Comparison of ENCODE assay signal across 8 cellular contexts in genomic region chr2:170361359-170361936, GRCh38.
DNase-seq lines count a peak whose midpoint lies in the region; ATAC-seq, FAIRE-seq and TF ChIP-seq lines count a peak whose summit lies in the region.

No MANE protein-coding gene starts in this region.

- H4K91ac ChIP-seq in neuronal stem cell (ENCODE audit: low read depth, low read length, poor library complexity): no peak overlapping the region

- H3K18ac ChIP-seq in neuronal stem cell (ENCODE audit: low read length): peak overlapping the region; percentile 83

- H3K23ac ChIP-seq in neuronal stem cell (ENCODE audit: low read depth, low read length, poor library complexity): no peak overlapping the region

- H2BK12ac ChIP-seq in neuronal stem cell (ENCODE audit: low read length): no peak overlapping the region

- peaks cover 0 to 13% (median 0%) of the 10 kb centered on the region in 3 experiments for H3K27me3 ChIP-seq in neuronal stem cell (ENCODE audit: control insufficient read depth in 3 of 3, insufficient read depth in 3 of 3, low read depth in 1 of 3, low read length in 3 of 3)

- peak overlapping the region; percentile 93 for H2BK120ac ChIP-seq in neuronal stem cell (ENCODE audit: low read depth, low read length)

- H3K4me3 Mint-ChIP-seq in Calu3 (ENCODE audit: low read depth, unreplicated experiment): no peak overlapping the region
- peak overlapping the region; percentile 45 for H3K4me3 Mint-ChIP-seq in activated CD8-positive, alpha-beta memory T cell treated with anti-CD3 and anti-CD28 coated beads, Interleukin-2, amount 10 ng/mL, durations not matched to agents 7 days and 5 days

- no peak overlapping the region for H3K27ac Mint-ChIP-seq in Calu3 (ENCODE audit: unreplicated experiment)
- peak overlapping the region; percentile 69 for H3K27ac Mint-ChIP-seq in activated CD8-positive, alpha-beta memory T cell treated with anti-CD3 and anti-CD28 coated beads, Interleukin-2, amount 10 ng/mL, durations not matched to agents 7 days and 5 days

- H3K14ac ChIP-seq in neuronal stem cell (ENCODE audit: low read length): no peak overlapping the region

- H3K27ac ChIP-seq in neuronal stem cell (replicated peaks; ENCODE audit: low read length): peak overlapping the region; percentile 99

- H3K27me3 Mint-ChIP-seq in Calu3 (ENCODE audit: unreplicated experiment): peaks cover 19% of the 10 kb centered on the region
- H3K27me3 Mint-ChIP-seq in activated CD8-positive, alpha-beta memory T cell treated with anti-CD3 and anti-CD28 coated beads, Interleukin-2, amount 10 ng/mL, durations not matched to agents 7 days and 5 days: peaks cover 9% of the 10 kb centered on the region

- no peak overlapping the region for H2AK5ac ChIP-seq in neuronal stem cell (ENCODE audit: low read depth, low read length)

- H3K4me3 ChIP-seq in neuronal stem cell (ENCODE audit: low read length in 2 of 2): peak overlapping the region in 1 of 2 donors; percentile 41

- no peaks in the 10 kb centered on the region for H3K36me3 ChIP-seq in neuronal stem cell (replicated peaks in 1 of 2; ENCODE audit: control insufficient read depth in 2 of 2, insufficient read depth in 2 of 2, low read length in 2 of 2)

- TF ChIP-seq CTCF in Calu3 (IDR thresholded peaks at IDR 0.05; ENCODE audit: unreplicated experiment): peak; percentile 65

- H3K4me1 ChIP-seq in neuronal stem cell (ENCODE audit: control insufficient read depth in 2 of 2, insufficient read depth in 1 of 2, low read depth in 1 of 2, low read length in 2 of 2): peaks cover 4 to 33% of the 10 kb centered on the region in 2 donors

- H3K4me2 ChIP-seq in neuronal stem cell (ENCODE audit: insufficient read depth, low read length, poor library complexity, severe bottlenecking): peak overlapping the region; percentile 50

- CTCF ChIA-PET in Calu3 (lab: Charles Lee): interaction anchor here (0.7 to 2.2 kb wide), 5 partner anchors 38 to 512 kb away, joined by 3 to 17 read pairs (median 7); partner anchors contain the start of gene GAD1
- CTCF ChIA-PET in activated CD8-positive, alpha-beta memory T cell treated with anti-CD3 and anti-CD28 coated beads, Interleukin-2, amount 10 ng/mL, durations not matched to agents 7 days and 5 days (lab: Charles Lee): interaction anchor here (0.6 to 3.3 kb wide), 21 partner anchors 9 to 567 kb away, joined by 3 to 21 read pairs (median 4); partner anchors contain the start of genes GAD1 and GORASP2

- H3K79me1 ChIP-seq in neuronal stem cell (ENCODE audit: low read depth, low read length): no peaks in the 10 kb centered on the region

- intact Hi-C loops in Calu3 (cut with micrococcal nuclease; ENCODE audit: unreplicated experiment): loop anchor here (1.0 to 10.0 kb wide), 4 partner anchors 37 to 511 kb away; no protein-coding TSS in a partner anchor

- peak; percentile 61 for ATAC-seq in GM21619 (IDR thresholded peaks at IDR 0.05; ENCODE audit: unreplicated experiment)
- ATAC-seq in activated CD8-positive, alpha-beta memory T cell treated with anti-CD3 and anti-CD28 coated beads, Interleukin-2, amount 10 ng/mL, durations not matched to agents 7 days and 5 days: peak; percentile 69

- FAIRE-seq in urothelium cell line (lab: Jason Lieb, UNC): peak; percentile 79

- BruUV-seq in Calu3 (replicated peaks; lab: Mats Ljungman, UMichigan): no TSS peak

- H3K9me3 Mint-ChIP-seq in Calu3 (ENCODE audit: low read depth, unreplicated experiment): no peaks in the 10 kb centered on the region
- H3K9me3 Mint-ChIP-seq in activated CD8-positive, alpha-beta memory T cell treated with anti-CD3 and anti-CD28 coated beads, Interleukin-2, amount 10 ng/mL, durations not matched to agents 7 days and 5 days (ENCODE audit: low read depth): no peaks in the 10 kb centered on the region

- H2BK15ac ChIP-seq in neuronal stem cell (ENCODE audit: low read length): no peak overlapping the region

- no peaks in the 10 kb centered on the region for H3K9me3 ChIP-seq in neuronal stem cell (replicated peaks in 1 of 2; ENCODE audit: control insufficient read depth in 2 of 2, insufficient read depth in 1 of 2, low read depth in 1 of 2, low read length in 2 of 2)

- no peak overlapping the region for H3K9ac ChIP-seq in neuronal stem cell (ENCODE audit: low read depth, low read length, poor library complexity)

- H3K4ac ChIP-seq in neuronal stem cell (ENCODE audit: low read length): peak overlapping the region; percentile 28

- peak overlapping the region; percentile 12 for H2AFZ ChIP-seq in neuronal stem cell (ENCODE audit: low read length)

- no peak overlapping the region for H4K8ac ChIP-seq in neuronal stem cell (ENCODE audit: low read depth, low read length)

- H3K4me1 Mint-ChIP-seq in Calu3 (ENCODE audit: low read depth, unreplicated experiment): peaks cover 10% of the 10 kb centered on the region
- H3K4me1 Mint-ChIP-seq in activated CD8-positive, alpha-beta memory T cell treated with anti-CD3 and anti-CD28 coated beads, Interleukin-2, amount 10 ng/mL, durations not matched to agents 7 days and 5 days: peaks cover 29% of the 10 kb centered on the region

- DNase-seq in Calu3 (peak; percentile 56), NCI-H748 treated with DMSO at 0.1 percent for 48 hours (lab: John Stamatoyannopoulos, UW) (peak; percentile 34), fibroblast of gingiva (ENCODE audit: low read depth) (peak; percentile 48), neuronal stem cell (ENCODE audit: low spot score) (no peak), urothelium cell line (ENCODE audit: low spot score) (peak; percentile 51), NCI-H187 treated with DMSO at 0.1 percent for 48 hours (lab: John Stamatoyannopoulos, UW) (no peak)
- DNase-seq in activated CD8-positive, alpha-beta memory T cell treated with anti-CD3 and anti-CD28 coated beads, Interleukin-2, amount 10 ng/mL, durations not matched to agents 7 days and 5 days: peak; percentile 77

- H2BK5ac ChIP-seq in neuronal stem cell (ENCODE audit: low read length): peak overlapping the region; percentile 10

- H3K36me3 Mint-ChIP-seq in Calu3 (ENCODE audit: insufficient read depth, unreplicated experiment): no peaks in the 10 kb centered on the region
- no peaks in the 10 kb centered on the region for H3K36me3 Mint-ChIP-seq in activated CD8-positive, alpha-beta memory T cell treated with anti-CD3 and anti-CD28 coated beads, Interleukin-2, amount 10 ng/mL, durations not matched to agents 7 days and 5 days

- no CpG with 5 or more reads among the region's 4 CpGs for WGBS in neuronal stem cell (ENCODE audit: extremely low coverage in 2 of 2, insufficient read length in 2 of 2, insufficient replicate concordance in 1 of 2), 2 donors

Comparison
In these comparisons a context has a peak if more than half of its experiments do, and no peak if none do; other contexts are left out.
1. DNase-seq: peak in Calu3 (single experiment), NCI-H748 treated with DMSO at 0.1 percent for 48 hours (single experiment), activated CD8-positive, alpha-beta memory T cell treated with anti-CD3 and anti-CD28 coated beads, Interleukin-2, amount 10 ng/mL, durations not matched to agents 7 days and 5 days (single experiment), fibroblast of gingiva (single experiment) and urothelium cell line (single experiment); none in neuronal stem cell (single experiment) and NCI-H187 treated with DMSO at 0.1 percent for 48 hours (single experiment).